1 cellular context compared by ENCODE assay signal in the genomic region with DNA sequence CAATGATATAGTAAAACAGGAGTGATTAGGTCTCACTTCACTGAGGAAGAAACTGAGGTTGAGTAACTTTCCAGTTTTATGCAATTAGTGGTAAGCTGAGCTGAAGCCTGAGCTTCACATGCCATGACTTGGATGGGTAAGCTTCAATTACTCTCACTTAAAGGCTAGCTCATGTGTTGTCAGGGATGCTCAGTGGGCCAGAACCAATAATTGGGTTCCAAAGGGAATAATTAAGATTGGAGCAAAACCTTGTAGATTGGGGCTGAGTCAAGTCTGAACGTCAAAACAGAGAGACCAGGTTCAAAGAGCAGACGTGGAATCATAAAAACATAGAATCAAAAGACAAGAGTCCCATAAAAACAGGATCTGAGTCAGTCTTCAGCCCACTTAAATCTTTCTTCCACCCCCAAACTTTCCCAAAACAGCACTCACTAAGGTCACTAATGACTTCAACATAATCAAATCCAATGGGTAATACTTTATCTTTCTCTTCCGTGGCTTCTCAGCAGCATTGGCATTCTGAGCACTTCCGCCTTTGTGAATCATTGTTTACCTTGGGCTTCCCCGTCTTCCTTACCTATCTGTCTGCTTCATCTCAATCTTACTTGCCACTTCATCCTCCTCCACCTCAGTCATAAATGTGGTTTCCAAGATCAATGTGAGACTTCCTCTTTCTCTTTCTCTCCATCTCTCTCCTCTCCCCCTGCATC.
TF ChIP-seq lines count a peak whose summit lies in the region.

No MANE protein-coding gene starts in this region.

TF ChIP-seq in K562, 482 proteins besides CTCF, POLR2A, EP300 and RAD21 (continued from another document and continues in another):
- TF ChIP-seq, protein P1, sequence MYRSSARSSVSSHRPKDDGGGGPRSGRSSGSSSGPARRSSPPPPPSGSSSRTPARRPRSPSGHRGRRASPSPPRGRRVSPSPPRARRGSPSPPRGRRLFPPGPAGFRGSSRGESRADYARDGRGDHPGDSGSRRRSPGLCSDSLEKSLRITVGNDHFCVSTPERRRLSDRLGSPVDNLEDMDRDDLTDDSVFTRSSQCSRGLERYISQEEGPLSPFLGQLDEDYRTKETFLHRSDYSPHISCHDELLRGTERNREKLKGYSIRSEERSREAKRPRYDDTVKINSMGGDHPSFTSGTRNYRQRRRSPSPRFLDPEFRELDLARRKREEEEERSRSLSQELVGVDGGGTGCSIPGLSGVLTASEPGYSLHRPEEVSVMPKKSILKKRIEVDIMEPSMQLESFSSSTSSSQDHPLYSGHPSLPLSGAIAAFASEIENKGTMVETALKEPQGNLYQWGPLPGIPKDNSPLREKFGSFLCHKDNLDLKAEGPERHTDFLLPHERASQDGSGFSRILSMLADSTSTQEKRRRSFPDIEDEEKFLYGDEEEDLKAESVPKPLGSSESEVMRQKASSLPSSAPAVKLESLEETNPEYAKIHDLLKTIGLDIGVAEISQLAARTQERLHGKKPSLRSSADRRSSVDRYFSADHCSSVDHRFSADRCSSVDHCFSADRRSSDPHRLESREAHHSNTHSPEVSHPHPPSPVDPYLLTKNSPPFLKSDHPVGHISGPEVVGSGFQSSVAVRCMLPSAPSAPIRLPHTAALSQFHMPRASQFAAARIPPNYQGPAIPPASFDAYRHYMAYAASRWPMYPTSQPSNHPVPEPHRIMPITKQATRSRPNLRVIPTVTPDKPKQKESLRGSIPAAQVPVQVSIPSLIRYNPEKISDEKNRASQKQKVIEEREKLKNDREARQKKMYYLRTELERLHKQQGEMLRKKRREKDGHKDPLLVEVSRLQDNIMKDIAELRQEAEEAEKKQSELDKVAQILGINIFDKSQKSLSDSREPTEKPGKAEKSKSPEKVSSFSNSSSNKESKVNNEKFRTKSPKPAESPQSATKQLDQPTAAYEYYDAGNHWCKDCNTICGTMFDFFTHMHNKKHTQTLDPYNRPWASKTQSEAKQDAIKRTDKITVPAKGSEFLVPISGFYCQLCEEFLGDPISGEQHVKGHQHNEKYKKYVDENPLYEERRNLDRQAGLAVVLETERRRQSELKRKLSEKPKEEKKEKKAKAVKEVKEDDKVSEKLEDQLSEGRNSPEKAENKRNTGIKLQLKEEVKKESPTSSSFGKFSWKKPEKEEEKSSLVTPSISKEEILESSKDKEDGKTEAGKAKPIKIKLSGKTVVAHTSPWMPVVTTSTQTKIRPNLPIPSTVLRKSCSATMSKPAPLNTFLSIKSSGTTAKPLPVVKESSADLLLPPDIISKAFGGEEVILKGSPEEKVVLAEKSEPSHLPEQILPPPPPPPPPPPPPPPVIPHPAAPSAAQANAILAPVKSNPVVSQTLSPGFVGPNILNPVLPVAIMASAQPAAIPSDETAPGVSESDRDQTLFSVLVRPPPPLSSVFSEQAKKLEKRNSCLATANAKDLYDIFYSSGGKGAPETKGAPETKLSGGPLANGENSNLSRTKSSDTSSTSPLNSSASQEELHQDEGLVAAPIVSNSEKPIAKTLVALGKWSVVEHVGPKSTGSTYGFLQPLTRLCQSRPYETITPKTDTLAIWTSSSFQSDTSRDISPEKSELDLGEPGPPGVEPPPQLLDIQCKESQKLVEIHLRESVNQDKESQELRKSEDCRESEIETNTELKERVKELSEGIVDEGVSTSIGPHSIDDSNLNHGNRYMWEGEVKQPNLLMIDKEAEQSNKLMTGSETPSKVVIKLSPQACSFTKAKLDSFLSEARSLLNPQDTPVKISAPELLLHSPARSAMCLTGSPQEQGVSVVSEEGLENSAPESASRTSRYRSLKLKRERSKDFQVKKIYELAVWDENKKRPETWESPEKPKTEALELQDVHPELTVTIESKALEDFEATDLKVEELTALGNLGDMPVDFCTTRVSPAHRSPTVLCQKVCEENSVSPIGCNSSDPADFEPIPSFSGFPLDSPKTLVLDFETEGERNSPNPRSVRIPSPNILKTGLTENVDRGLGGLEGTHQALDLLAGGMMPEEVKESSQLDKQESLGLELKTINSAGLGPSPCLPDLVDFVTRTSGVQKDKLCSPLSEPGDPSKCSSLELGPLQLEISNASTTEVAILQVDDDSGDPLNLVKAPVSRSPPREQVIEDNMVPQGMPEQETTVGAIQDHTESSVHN (IDR thresholded peaks at IDR 0.05; ENCODE audit: borderline replicate concordance in 1 of 2, low read depth in 1 of 2) = 0 out of 4 replicates have a peak, but pooled peaks of 1 of the 2 experiments have one; percentile 19
- 0 out of 2 replicates have a peak, but pooled peaks have one; percentile 27 for TF ChIP-seq NCOA1 (IDR thresholded peaks at IDR 0.05; ENCODE audit: low read depth)
- TF ChIP-seq TAL1 (IDR thresholded peaks at IDR 0.05) = peak; percentile 56
- no peak for TF ChIP-seq ZNF717 (CRISPR knock-in tag; IDR thresholded peaks at IDR 0.05)
- no peak for TF ChIP-seq TCF7 (IDR thresholded peaks at IDR 0.05; ENCODE audit: borderline replicate concordance)
- TF ChIP-seq ZNF311 (CRISPR knock-in tag; IDR thresholded peaks at IDR 0.05) = no peak
- TF ChIP-seq CCNT2 (IDR thresholded peaks at IDR 0.05; ENCODE audit: borderline replicate concordance, extremely low read depth, insufficient read length, low read depth, low read length) = peak; percentile 42
- TF ChIP-seq ATF1 (CRISPR knock-in tag; IDR thresholded peaks at IDR 0.05) = no peak
- no peak for TF ChIP-seq ATF1 (tag; IDR thresholded peaks at IDR 0.05)
- TF ChIP-seq ZZZ3 (IDR thresholded peaks at IDR 0.05) = no peak
- TF ChIP-seq XRCC4 (IDR thresholded peaks at IDR 0.05; ENCODE audit: extremely low read depth, insufficient read depth, insufficient read length) = no peak
- TF ChIP-seq ZC3H4 (CRISPR knock-in tag; IDR thresholded peaks at IDR 0.05; ENCODE audit: borderline replicate concordance) = no peak
- TF ChIP-seq ZNF232 (CRISPR knock-in tag; IDR thresholded peaks at IDR 0.05) = no peak
- TF ChIP-seq, protein P2, sequence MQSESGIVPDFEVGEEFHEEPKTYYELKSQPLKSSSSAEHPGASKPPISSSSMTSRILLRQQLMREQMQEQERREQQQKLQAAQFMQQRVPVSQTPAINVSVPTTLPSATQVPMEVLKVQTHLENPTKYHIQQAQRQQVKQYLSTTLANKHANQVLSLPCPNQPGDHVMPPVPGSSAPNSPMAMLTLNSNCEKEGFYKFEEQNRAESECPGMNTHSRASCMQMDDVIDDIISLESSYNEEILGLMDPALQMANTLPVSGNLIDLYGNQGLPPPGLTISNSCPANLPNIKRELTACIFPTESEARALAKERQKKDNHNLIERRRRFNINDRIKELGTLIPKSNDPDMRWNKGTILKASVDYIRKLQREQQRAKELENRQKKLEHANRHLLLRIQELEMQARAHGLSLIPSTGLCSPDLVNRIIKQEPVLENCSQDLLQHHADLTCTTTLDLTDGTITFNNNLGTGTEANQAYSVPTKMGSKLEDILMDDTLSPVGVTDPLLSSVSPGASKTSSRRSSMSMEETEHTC (IDR thresholded peaks at IDR 0.05) = no peak
- TF ChIP-seq KAT2B (IDR thresholded peaks at IDR 0.05; ENCODE audit: low read depth, low read length) = no peak
- no peak for TF ChIP-seq DDX20 (tag; IDR thresholded peaks at IDR 0.05; ENCODE audit: low read depth)
- no peak for TF ChIP-seq ZKSCAN8 (CRISPR knock-in tag; IDR thresholded peaks at IDR 0.05)
- TF ChIP-seq ZNF583 (CRISPR knock-in tag; IDR thresholded peaks at IDR 0.05) = no peak
- TF ChIP-seq PTBP1 (IDR thresholded peaks at IDR 0.05; ENCODE audit: low read depth, low read length) = no peak
- TF ChIP-seq NR2C1 (IDR thresholded peaks at IDR 0.05) = no peak
- TF ChIP-seq NR2C1 (tag; IDR thresholded peaks at IDR 0.05) = no peak
- TF ChIP-seq, protein P3, sequence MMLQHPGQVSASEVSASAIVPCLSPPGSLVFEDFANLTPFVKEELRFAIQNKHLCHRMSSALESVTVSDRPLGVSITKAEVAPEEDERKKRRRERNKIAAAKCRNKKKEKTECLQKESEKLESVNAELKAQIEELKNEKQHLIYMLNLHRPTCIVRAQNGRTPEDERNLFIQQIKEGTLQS (IDR thresholded peaks at IDR 0.05) = peak; percentile 49; the same call in 1 of the 2 replicates
- TF ChIP-seq, protein P3 (CRISPR knock-in tag; conservative IDR thresholded peaks at IDR 0.05) = no peak
- TF ChIP-seq, protein P4, sequence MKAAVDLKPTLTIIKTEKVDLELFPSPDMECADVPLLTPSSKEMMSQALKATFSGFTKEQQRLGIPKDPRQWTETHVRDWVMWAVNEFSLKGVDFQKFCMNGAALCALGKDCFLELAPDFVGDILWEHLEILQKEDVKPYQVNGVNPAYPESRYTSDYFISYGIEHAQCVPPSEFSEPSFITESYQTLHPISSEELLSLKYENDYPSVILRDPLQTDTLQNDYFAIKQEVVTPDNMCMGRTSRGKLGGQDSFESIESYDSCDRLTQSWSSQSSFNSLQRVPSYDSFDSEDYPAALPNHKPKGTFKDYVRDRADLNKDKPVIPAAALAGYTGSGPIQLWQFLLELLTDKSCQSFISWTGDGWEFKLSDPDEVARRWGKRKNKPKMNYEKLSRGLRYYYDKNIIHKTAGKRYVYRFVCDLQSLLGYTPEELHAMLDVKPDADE (conservative IDR thresholded peaks at IDR 0.05; ENCODE audit: control insufficient read depth, low read depth, low read length) = no peak
- TF ChIP-seq TEAD1 (CRISPR knock-in tag; IDR thresholded peaks at IDR 0.05) = 0 out of 4 replicates have a peak, but pooled peaks of 1 of the 2 experiments have one; percentile 15
- no peak for TF ChIP-seq DMBX1 (CRISPR knock-in tag; IDR thresholded peaks at IDR 0.05; ENCODE audit: borderline replicate concordance)
- TF ChIP-seq, protein P5, sequence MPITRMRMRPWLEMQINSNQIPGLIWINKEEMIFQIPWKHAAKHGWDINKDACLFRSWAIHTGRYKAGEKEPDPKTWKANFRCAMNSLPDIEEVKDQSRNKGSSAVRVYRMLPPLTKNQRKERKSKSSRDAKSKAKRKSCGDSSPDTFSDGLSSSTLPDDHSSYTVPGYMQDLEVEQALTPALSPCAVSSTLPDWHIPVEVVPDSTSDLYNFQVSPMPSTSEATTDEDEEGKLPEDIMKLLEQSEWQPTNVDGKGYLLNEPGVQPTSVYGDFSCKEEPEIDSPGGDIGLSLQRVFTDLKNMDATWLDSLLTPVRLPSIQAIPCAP (CRISPR knock-in tag; IDR thresholded peaks at IDR 0.05; ENCODE audit: borderline replicate concordance) = no peak
- TF ChIP-seq SMAD2 (IDR thresholded peaks at IDR 0.05; ENCODE audit: low read depth, low read length) = no peak
- no peak for TF ChIP-seq NFXL1 (CRISPR knock-in tag; IDR thresholded peaks at IDR 0.05)
- TF ChIP-seq, protein P6, sequence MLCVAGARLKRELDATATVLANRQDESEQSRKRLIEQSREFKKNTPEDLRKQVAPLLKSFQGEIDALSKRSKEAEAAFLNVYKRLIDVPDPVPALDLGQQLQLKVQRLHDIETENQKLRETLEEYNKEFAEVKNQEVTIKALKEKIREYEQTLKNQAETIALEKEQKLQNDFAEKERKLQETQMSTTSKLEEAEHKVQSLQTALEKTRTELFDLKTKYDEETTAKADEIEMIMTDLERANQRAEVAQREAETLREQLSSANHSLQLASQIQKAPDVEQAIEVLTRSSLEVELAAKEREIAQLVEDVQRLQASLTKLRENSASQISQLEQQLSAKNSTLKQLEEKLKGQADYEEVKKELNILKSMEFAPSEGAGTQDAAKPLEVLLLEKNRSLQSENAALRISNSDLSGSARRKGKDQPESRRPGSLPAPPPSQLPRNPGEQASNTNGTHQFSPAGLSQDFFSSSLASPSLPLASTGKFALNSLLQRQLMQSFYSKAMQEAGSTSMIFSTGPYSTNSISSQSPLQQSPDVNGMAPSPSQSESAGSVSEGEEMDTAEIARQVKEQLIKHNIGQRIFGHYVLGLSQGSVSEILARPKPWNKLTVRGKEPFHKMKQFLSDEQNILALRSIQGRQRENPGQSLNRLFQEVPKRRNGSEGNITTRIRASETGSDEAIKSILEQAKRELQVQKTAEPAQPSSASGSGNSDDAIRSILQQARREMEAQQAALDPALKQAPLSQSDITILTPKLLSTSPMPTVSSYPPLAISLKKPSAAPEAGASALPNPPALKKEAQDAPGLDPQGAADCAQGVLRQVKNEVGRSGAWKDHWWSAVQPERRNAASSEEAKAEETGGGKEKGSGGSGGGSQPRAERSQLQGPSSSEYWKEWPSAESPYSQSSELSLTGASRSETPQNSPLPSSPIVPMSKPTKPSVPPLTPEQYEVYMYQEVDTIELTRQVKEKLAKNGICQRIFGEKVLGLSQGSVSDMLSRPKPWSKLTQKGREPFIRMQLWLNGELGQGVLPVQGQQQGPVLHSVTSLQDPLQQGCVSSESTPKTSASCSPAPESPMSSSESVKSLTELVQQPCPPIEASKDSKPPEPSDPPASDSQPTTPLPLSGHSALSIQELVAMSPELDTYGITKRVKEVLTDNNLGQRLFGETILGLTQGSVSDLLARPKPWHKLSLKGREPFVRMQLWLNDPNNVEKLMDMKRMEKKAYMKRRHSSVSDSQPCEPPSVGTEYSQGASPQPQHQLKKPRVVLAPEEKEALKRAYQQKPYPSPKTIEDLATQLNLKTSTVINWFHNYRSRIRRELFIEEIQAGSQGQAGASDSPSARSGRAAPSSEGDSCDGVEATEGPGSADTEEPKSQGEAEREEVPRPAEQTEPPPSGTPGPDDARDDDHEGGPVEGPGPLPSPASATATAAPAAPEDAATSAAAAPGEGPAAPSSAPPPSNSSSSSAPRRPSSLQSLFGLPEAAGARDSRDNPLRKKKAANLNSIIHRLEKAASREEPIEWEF (CRISPR knock-in tag; IDR thresholded peaks at IDR 0.05) = no peak
- TF ChIP-seq MYBL2 (IDR thresholded peaks at IDR 0.05; ENCODE audit: low read depth) = no peak
- TF ChIP-seq MYBL2 (CRISPR knock-in tag; IDR thresholded peaks at IDR 0.05; ENCODE audit: borderline replicate concordance) = no peak
- TF ChIP-seq ARNT (IDR thresholded peaks at IDR 0.05) = no peak
- TF ChIP-seq SMAD1 (IDR thresholded peaks at IDR 0.05; ENCODE audit: low read depth, low read length, partially characterized antibody) = no peak
- TF ChIP-seq ELF4 (CRISPR knock-in tag; IDR thresholded peaks at IDR 0.05) = peak; percentile 36; the same call in 1 of the 2 replicates
- no peak for TF ChIP-seq SAP30 (IDR thresholded peaks at IDR 0.05; ENCODE audit: borderline replicate concordance, insufficient read depth, low read depth, low read length, poor library complexity, severe bottlenecking)
- peak; percentile 58; the same call in 1 of the 2 replicates for TF ChIP-seq MTA1 (IDR thresholded peaks at IDR 0.05; ENCODE audit: borderline replicate concordance)
- TF ChIP-seq, protein P7, sequence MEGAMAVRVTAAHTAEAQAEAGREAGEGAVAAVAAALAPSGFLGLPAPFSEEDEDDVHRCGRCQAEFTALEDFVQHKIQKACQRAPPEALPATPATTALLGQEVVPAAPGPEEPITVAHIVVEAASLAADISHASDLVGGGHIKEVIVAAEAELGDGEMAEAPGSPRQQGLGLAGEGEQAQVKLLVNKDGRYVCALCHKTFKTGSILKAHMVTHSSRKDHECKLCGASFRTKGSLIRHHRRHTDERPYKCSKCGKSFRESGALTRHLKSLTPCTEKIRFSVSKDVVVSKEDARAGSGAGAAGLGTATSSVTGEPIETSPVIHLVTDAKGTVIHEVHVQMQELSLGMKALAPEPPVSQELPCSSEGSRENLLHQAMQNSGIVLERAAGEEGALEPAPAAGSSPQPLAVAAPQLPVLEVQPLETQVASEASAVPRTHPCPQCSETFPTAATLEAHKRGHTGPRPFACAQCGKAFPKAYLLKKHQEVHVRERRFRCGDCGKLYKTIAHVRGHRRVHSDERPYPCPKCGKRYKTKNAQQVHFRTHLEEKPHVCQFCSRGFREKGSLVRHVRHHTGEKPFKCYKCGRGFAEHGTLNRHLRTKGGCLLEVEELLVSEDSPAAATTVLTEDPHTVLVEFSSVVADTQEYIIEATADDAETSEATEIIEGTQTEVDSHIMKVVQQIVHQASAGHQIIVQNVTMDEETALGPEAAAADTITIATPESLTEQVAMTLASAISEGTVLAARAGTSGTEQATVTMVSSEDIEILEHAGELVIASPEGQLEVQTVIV (CRISPR knock-in tag; IDR thresholded peaks at IDR 0.05; ENCODE audit: borderline replicate concordance) = no peak
- TF ChIP-seq NR2C2 (CRISPR knock-in tag; IDR thresholded peaks at IDR 0.05) = no peak
- TF ChIP-seq NR2C2 (tag; IDR thresholded peaks at IDR 0.05) = no peak
